8 cellular contexts compared by ENCODE assay signal in genomic region chr22:19854778-19855503, GRCh38. TPM values are rescaled to one million over a fixed set of nuclear protein-coding genes. Genes with fewer than 3 reads are reported as not detected.
DNase-seq lines count a peak whose midpoint lies in the region; ATAC-seq and TF ChIP-seq lines count a peak whose summit lies in the region.

A gene with protein sequence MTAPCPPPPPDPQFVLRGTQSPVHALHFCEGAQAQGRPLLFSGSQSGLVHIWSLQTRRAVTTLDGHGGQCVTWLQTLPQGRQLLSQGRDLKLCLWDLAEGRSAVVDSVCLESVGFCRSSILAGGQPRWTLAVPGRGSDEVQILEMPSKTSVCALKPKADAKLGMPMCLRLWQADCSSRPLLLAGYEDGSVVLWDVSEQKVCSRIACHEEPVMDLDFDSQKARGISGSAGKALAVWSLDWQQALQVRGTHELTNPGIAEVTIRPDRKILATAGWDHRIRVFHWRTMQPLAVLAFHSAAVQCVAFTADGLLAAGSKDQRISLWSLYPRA (minus strand): TSS chr22:19854874. CDS start chr22:19821355, 33,519 bp downstream.
A gene with protein sequence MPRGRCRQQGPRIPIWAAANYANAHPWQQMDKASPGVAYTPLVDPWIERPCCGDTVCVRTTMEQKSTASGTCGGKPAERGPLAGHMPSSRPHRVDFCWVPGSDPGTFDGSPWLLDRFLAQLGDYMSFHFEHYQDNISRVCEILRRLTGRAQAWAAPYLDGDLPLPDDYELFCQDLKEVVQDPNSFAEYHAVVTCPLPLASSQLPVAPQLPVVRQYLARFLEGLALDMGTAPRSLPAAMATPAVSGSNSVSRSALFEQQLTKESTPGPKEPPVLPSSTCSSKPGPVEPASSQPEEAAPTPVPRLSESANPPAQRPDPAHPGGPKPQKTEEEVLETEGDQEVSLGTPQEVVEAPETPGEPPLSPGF (minus strand): TSS chr22:19854874. CDS start chr22:19852261, 2,613 bp downstream.

- H3K36me3 Mint-ChIP-seq in CD14-positive monocyte: peaks cover 16 to 22% of the 10 kb centered on the region in 2 donors
- H3K36me3 Mint-ChIP-seq in activated CD4-positive, alpha-beta T cell treated with anti-CD3 and anti-CD28 coated beads, Interleukin-2, amount 10 ng/mL, durations not matched to agents 7 days and 5 days (ENCODE audit: low read depth): peaks cover 28% of the 10 kb centered on the region

- peak within 1 kb of the TSS; percentile 84 to 94 (median 92) for H3K27ac Mint-ChIP-seq in CD14-positive monocyte
- H3K27ac Mint-ChIP-seq in activated CD4-positive, alpha-beta T cell treated with anti-CD3 and anti-CD28 coated beads, Interleukin-2, amount 10 ng/mL, durations not matched to agents 7 days and 5 days: peak within 1 kb of the TSS; percentile 97

- peak within 1 kb of the TSS; percentile 86 to 93 for H3K4me3 Mint-ChIP-seq in CD14-positive monocyte
- peak within 1 kb of the TSS; percentile 96 for H3K4me3 Mint-ChIP-seq in activated CD4-positive, alpha-beta T cell treated with anti-CD3 and anti-CD28 coated beads, Interleukin-2, amount 10 ng/mL, durations not matched to agents 7 days and 5 days

- peaks cover 0 to 4% (median 1%) of the 10 kb centered on the region in 3 donors for H3K27me3 Mint-ChIP-seq in CD14-positive monocyte (ENCODE audit: low read depth in 3 of 3)
- H3K27me3 Mint-ChIP-seq in activated CD4-positive, alpha-beta T cell treated with anti-CD3 and anti-CD28 coated beads, Interleukin-2, amount 10 ng/mL, durations not matched to agents 7 days and 5 days: no peaks in the 10 kb centered on the region

- intact Hi-C loops in CD14-positive monocyte (cut with micrococcal nuclease): loop anchor here (2.0 to 10.0 kb wide), 5 partner anchors 32 to 380 kb away; partner anchors contain the start of genes ARVCF (in 1 of the 2), CDC45 (in 1 of the 2), RANBP1 (in 1 of the 2) and TRMT2A (in 1 of the 2)

- peaks cover 30% of the 10 kb centered on the region for H3K4me1 Mint-ChIP-seq in CD14-positive monocyte
- peaks cover 40% of the 10 kb centered on the region for H3K4me1 Mint-ChIP-seq in activated CD4-positive, alpha-beta T cell treated with anti-CD3 and anti-CD28 coated beads, Interleukin-2, amount 10 ng/mL, durations not matched to agents 7 days and 5 days

- POLR2A ChIA-PET in activated CD4-positive, alpha-beta T cell treated with anti-CD3 and anti-CD28 coated beads, Interleukin-2, amount 10 ng/mL, durations not matched to agents 7 days and 5 days (lab: Charles Lee): interaction anchor here (0.6 to 1.0 kb wide), 3 partner anchors 23 to 262 kb away, joined by 3 read pairs; partner anchors contain the start of gene TRMT2A

- peaks cover 0 to 2% (median 0%) of the 10 kb centered on the region in 7 donors for H3K9me3 Mint-ChIP-seq in CD14-positive monocyte
- no peaks in the 10 kb centered on the region for H3K9me3 Mint-ChIP-seq in activated CD4-positive, alpha-beta T cell treated with anti-CD3 and anti-CD28 coated beads, Interleukin-2, amount 10 ng/mL, durations not matched to agents 7 days and 5 days

- ATAC-seq in GM19351 (IDR thresholded peaks at IDR 0.05; ENCODE audit: unreplicated experiment) (peak; percentile 88), HG03520 (IDR thresholded peaks at IDR 0.05; ENCODE audit: unreplicated experiment) (peak; percentile 79), left lobe of liver (peak; percentile 91)

- CTCF ChIA-PET in activated CD4-positive, alpha-beta T cell treated with anti-CD3 and anti-CD28 coated beads, Interleukin-2, amount 10 ng/mL, durations not matched to agents 7 days and 5 days (lab: Charles Lee): interaction anchor here (1.3 kb wide), 1 partner anchor 11 kb away, joined by 4 read pairs; no protein-coding TSS in a partner anchor

- TF ChIP-seq CTCF in CD14-positive monocyte (IDR thresholded peaks at IDR 0.05): no peak

- peak; percentile 95 for DNase-seq in CD14-positive monocyte (ENCODE audit: low spot score)
- peak; percentile 70 for DNase-seq in NCI-H526 treated with DMSO at 0.1 percent for 48 hours (lab: John Stamatoyannopoulos, UW)
- peak; percentile 95 for DNase-seq in activated CD4-positive, alpha-beta T cell treated with anti-CD3 and anti-CD28 coated beads, Interleukin-2, amount 10 ng/mL, durations not matched to agents 7 days and 5 days
- peak; percentile 90 for DNase-seq in cortex of kidney (lab: John Stamatoyannopoulos, UW)
- DNase-seq in left lobe of liver (ENCODE audit: low spot score): peak; percentile 98
- peak; percentile 95 to 97 for DNase-seq in stimulated activated CD4-positive, alpha-beta T cell treated with anti-CD3 and anti-CD28 coated beads, Interleukin-2, amount 100 ng/mL, for 24 hours

RNA-seq across cellular contexts. Expression of the first gene that starts in this region (rescaled TPM):
- polyA plus RNA-seq in CD14-positive monocyte: 1 to 10 TPM; 4.8 to 6.0 TPM
- 1 to 10 TPM; 5.3 to 7.3 TPM for total RNA-seq in activated CD4-positive, alpha-beta T cell treated with anti-CD3 and anti-CD28 coated beads, Interleukin-2, amount 10 ng/mL, durations not matched to agents 7 days and 5 days
- total RNA-seq in left lobe of liver: 4.3 TPM

RNA-seq across cellular contexts. Expression of the second gene that starts in this region (rescaled TPM):
- polyA plus RNA-seq in CD14-positive monocyte: 1 to 10 TPM; 1.4 to 1.5 TPM
- 10 to 100 TPM; 21.4 to 21.5 TPM for total RNA-seq in activated CD4-positive, alpha-beta T cell treated with anti-CD3 and anti-CD28 coated beads, Interleukin-2, amount 10 ng/mL, durations not matched to agents 7 days and 5 days
- total RNA-seq in left lobe of liver: 9.4 TPM

Comparison
In these comparisons a context has a peak if more than half of its experiments do, and no peak if none do; other contexts are left out.
1. Peak in every context shown above with its lines: DNase-seq and ATAC-seq.